1 cellular context compared by ENCODE assay signal in the genomic region with DNA sequence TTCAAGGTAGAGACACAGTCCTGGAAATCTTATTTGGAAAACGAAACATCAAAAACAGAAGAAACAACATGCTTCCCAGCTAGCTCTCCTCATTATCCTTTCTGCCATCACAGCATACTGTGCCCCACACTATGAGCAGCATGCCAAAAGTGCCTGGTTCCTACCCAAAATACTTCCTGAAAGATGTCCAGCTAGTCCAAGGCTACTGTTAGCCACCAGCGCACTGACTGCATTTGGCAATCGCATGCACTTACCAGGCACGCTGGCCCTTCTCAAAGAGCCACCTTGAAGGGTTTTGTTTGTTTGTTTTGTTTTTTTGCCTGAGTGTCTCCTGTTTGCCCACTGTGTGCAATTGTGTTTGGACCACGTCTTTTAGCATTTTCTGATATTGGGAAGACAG.
TF ChIP-seq lines count a peak whose summit lies in the region.

No MANE protein-coding gene starts in this region.

TF ChIP-seq in IMR-90, 13 proteins besides CTCF, POLR2A, EP300 and RAD21:
- TF ChIP-seq MAZ (IDR thresholded peaks at IDR 0.05; ENCODE audit: borderline replicate concordance, low read depth, low read length): no peak
- no peak for TF ChIP-seq MXI1 (IDR thresholded peaks at IDR 0.05; ENCODE audit: borderline replicate concordance, low read depth, low read length)
- no peak for TF ChIP-seq RFX5 (IDR thresholded peaks at IDR 0.05; ENCODE audit: low read depth, low read length)
- TF ChIP-seq CHD1 (IDR thresholded peaks at IDR 0.05; ENCODE audit: low read depth, low read length): no peak
- no peak for TF ChIP-seq RCOR1 (IDR thresholded peaks at IDR 0.05; ENCODE audit: insufficient replicate concordance, low read length)
- TF ChIP-seq, protein P1, sequence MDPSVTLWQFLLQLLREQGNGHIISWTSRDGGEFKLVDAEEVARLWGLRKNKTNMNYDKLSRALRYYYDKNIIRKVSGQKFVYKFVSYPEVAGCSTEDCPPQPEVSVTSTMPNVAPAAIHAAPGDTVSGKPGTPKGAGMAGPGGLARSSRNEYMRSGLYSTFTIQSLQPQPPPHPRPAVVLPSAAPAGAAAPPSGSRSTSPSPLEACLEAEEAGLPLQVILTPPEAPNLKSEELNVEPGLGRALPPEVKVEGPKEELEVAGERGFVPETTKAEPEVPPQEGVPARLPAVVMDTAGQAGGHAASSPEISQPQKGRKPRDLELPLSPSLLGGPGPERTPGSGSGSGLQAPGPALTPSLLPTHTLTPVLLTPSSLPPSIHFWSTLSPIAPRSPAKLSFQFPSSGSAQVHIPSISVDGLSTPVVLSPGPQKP (IDR thresholded peaks at IDR 0.05; ENCODE audit: borderline replicate concordance, low read depth, low read length): no peak
- TF ChIP-seq SMC3 (IDR thresholded peaks at IDR 0.05; ENCODE audit: low read depth, low read length): no peak
- no peak for TF ChIP-seq CEBPB (IDR thresholded peaks at IDR 0.05; ENCODE audit: low read depth, low read length)
- TF ChIP-seq NFE2L2 (IDR thresholded peaks at IDR 0.05; ENCODE audit: low read depth, low read length): no peak
- no peak for TF ChIP-seq FOS (IDR thresholded peaks at IDR 0.05; ENCODE audit: low read depth, low read length)
- TF ChIP-seq, protein P2, sequence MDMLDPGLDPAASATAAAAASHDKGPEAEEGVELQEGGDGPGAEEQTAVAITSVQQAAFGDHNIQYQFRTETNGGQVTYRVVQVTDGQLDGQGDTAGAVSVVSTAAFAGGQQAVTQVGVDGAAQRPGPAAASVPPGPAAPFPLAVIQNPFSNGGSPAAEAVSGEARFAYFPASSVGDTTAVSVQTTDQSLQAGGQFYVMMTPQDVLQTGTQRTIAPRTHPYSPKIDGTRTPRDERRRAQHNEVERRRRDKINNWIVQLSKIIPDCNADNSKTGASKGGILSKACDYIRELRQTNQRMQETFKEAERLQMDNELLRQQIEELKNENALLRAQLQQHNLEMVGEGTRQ (IDR thresholded peaks at IDR 0.05; ENCODE audit: low read depth, low read length): no peak
- no peak for TF ChIP-seq BHLHE40 (IDR thresholded peaks at IDR 0.05; ENCODE audit: low read depth, low read length)
- TF ChIP-seq MAFK (IDR thresholded peaks at IDR 0.05; ENCODE audit: low read depth, low read length): no peak
